9 cellular contexts compared by ENCODE assay signal in genomic region chr5:151682751-151683331, GRCh38. TPM values are rescaled to one million over a fixed set of nuclear protein-coding genes. Genes with fewer than 3 reads are reported as not detected.
A peak's percentile ranks its signal among the peaks of the same experiment; 100 is the strongest.
DNase-seq lines count a peak whose midpoint lies in the region; ATAC-seq and TF ChIP-seq lines count a peak whose summit lies in the region.
"Had no signal": no experiment of that assay in that cellular context is flagged by ENCODE, and none has a peak within 500 bp of the region (broad histone marks: within the 10 kb centered on the region; RNA-seq: fewer than 3 reads in every experiment).

No MANE protein-coding gene starts in this region.

- no peaks in the 10 kb centered on the region for H3K27me3 ChIP-seq in mesenchymal stem cell (ENCODE audit: control insufficient read depth in 1 of 2, insufficient read depth in 1 of 2, low read length in 2 of 2)
- no peaks in the 10 kb centered on the region for H3K27me3 ChIP-seq in tibial nerve

- no peak overlapping the region for H2BK120ac ChIP-seq in mesenchymal stem cell (ENCODE audit: low read depth, low read length)

- H3K36me3 ChIP-seq in mesenchymal stem cell (ENCODE audit: control insufficient read depth in 1 of 2, insufficient read depth in 2 of 2, low read depth in 1 of 2, low read length in 2 of 2) (peaks cover 25 to 55% of the 10 kb centered on the region in 2 experiments), tibial nerve (no peaks in the 10 kb centered on the region)

- DNase-seq in NCI-H1694 (lab: John Stamatoyannopoulos, UW) (peak; percentile 54), mesenchymal stem cell (peak; percentile 61), tibial nerve (ENCODE audit: low spot score in 2 of 2) (no peak)
- no peak for DNase-seq in activated naive CD4-positive, alpha-beta T cell treated with anti-CD3 and anti-CD28 coated beads, Interleukin-2, amount 50 U/mL, for 16 hours
- DNase-seq: NCI-H345 had no signal

- WGBS in mesenchymal stem cell = 42% methylated on average over 5 of the region's 5 CpGs
- WGBS in tibial nerve, 2 donors = 7 to 37% methylated on average over 3 to 5 of the region's 5 CpGs

- no peaks in the 10 kb centered on the region for H3K79me1 ChIP-seq in mesenchymal stem cell (replicated peaks; ENCODE audit: low read length, poor library complexity, severe bottlenecking)

- TF ChIP-seq EP300 in tibial nerve (IDR thresholded peaks at IDR 0.05) = peak in 1 of 2 donors; percentile 11

- H3K18ac ChIP-seq in mesenchymal stem cell (ENCODE audit: low read depth in 1 of 2, low read length in 2 of 2) = peak overlapping the region in 1 of 2 experiments; percentile 37

- no peak overlapping the region for H2BK5ac ChIP-seq in mesenchymal stem cell (ENCODE audit: low read depth, low read length, poor library complexity, severe bottlenecking)

- ATAC-seq in GM18873 (IDR thresholded peaks at IDR 0.05; ENCODE audit: low FRiP score, unreplicated experiment) (no peak), HG02798 (IDR thresholded peaks at IDR 0.05; ENCODE audit: poor library complexity, unreplicated experiment) (no peak)

- no peak overlapping the region for H2BK12ac ChIP-seq in mesenchymal stem cell (ENCODE audit: low read length in 2 of 2)

- no peak overlapping the region for H2AFZ ChIP-seq in mesenchymal stem cell (ENCODE audit: low read depth, low read length)

- H3K9me3 ChIP-seq in mesenchymal stem cell (ENCODE audit: control insufficient read depth, low read length) (no peaks in the 10 kb centered on the region), tibial nerve (no peaks in the 10 kb centered on the region)

- no peak overlapping the region for H3K14ac ChIP-seq in mesenchymal stem cell (ENCODE audit: low read length in 2 of 2)

- H3K9ac ChIP-seq in mesenchymal stem cell (ENCODE audit: low read length) = peak overlapping the region; percentile 96

- no peak for TF ChIP-seq POLR2A in tibial nerve (IDR thresholded peaks at IDR 0.05)

- H4K91ac ChIP-seq in mesenchymal stem cell (ENCODE audit: low read length) = no peak overlapping the region

- peak overlapping the region in 1 of 2 experiments; percentile 86 for H3K4me3 ChIP-seq in mesenchymal stem cell (ENCODE audit: insufficient read depth in 1 of 2, low read depth in 1 of 2, low read length in 2 of 2)
- peak overlapping the region in 2 of 4 donors; percentile 12 to 21 for H3K4me3 ChIP-seq in tibial nerve

- no peak overlapping the region for H2AK5ac ChIP-seq in mesenchymal stem cell (ENCODE audit: low read length, severe bottlenecking)

- H3K4ac ChIP-seq in mesenchymal stem cell (ENCODE audit: low read depth in 1 of 2, low read length in 2 of 2) = no peak overlapping the region

- H4K8ac ChIP-seq in mesenchymal stem cell (ENCODE audit: low read length) = no peak overlapping the region

- peak in 1 of 5 experiments; percentile 20 for TF ChIP-seq CTCF in tibial nerve (IDR thresholded peaks at IDR 0.05)

- H3K4me1 ChIP-seq in mesenchymal stem cell (ENCODE audit: control insufficient read depth, insufficient read depth, low read depth, low read length) (peaks cover 32% of the 10 kb centered on the region), tibial nerve (peaks cover 4 to 80% (median 63%) of the 10 kb centered on the region in 4 donors)

- no peak overlapping the region for H3K23ac ChIP-seq in mesenchymal stem cell (ENCODE audit: low read length in 2 of 2)

- no peak overlapping the region for H3K4me2 ChIP-seq in mesenchymal stem cell (ENCODE audit: low read length, poor library complexity, severe bottlenecking)

- no peak overlapping the region for H2BK15ac ChIP-seq in mesenchymal stem cell (ENCODE audit: low read depth, poor library complexity, severe bottlenecking)

- H3K27ac ChIP-seq in cingulate gyrus (ENCODE audit: low read depth, low read length) (peak overlapping the region; percentile 51), mesenchymal stem cell (ENCODE audit: low read length, poor library complexity, severe bottlenecking) (peak overlapping the region; percentile 11), tibial nerve (peak overlapping the region; percentile 65 to 95 (median 90))
- H3K27ac ChIP-seq: VCaP had no signal

RNA-seq across cellular contexts. Expression of gene SPARC, which starts 3.9 kb away (rescaled TPM):
- polyA plus RNA-seq in mesenchymal stem cell (2013, experiment 1 of 2) = 5,201 TPM
- polyA plus RNA-seq in mesenchymal stem cell (2013, experiment 2 of 2) = 4,942 TPM
- total RNA-seq in tibial nerve = 1,000 to 10,000 TPM in 3 of 4 donors, 100 to 1,000 TPM in 1; 918 to 2,129 (median 1,501) TPM

Comparison
In these comparisons a context has a peak if more than half of its experiments do, and no peak if none do; other contexts are left out.
1. DNase-seq: peak in NCI-H1694 (single experiment) and mesenchymal stem cell (single experiment); none in tibial nerve (0 of 2) and activated naive CD4-positive, alpha-beta T cell treated with anti-CD3 and anti-CD28 coated beads, Interleukin-2, amount 50 U/mL, for 16 hours (single experiment).
2. H3K27ac ChIP-seq: peak in every context shown above with its lines; median percentile 90 in tibial nerve; 51 in cingulate gyrus; 11 in mesenchymal stem cell.